8 cellular contexts compared by ENCODE assay signal in the genomic region with DNA sequence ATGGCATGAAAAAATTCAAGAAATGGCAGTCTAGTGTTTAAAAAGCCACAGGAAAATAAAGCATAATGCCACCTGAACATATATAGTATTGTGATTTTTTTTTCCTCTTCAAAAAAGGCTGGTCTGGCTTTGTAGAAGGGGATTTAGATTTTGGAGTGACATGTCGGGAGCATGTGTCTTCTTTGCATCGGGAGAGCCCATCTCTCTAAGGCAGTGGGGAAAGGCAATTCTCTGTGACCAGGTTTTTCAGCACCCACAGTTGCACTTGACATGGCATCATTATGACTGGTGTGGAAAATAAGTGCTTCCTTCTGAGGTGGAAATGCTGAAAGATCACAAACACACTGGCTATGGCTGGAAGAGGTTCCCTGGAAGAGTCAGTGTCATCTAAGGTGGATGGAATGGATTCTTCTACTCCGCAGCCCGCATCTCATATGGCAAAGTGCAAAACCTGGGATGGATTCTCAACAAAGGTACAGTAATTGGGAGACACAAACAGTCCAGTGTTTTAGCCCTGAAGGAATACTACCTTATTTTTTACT.
A peak's percentile ranks its signal among the peaks of the same experiment; 100 is the strongest.
DNase-seq lines count a peak whose midpoint lies in the region; ATAC-seq and TF ChIP-seq lines count a peak whose summit lies in the region.

No MANE protein-coding gene starts in this region.

- no peaks in the 10 kb centered on the region for H3K9me3 ChIP-seq in thoracic aorta

- DNase-seq in activated T-cell treated with anti-CD3 and anti-CD28 coated beads, Interleukin-2, amount 50 U/mL, for 72 hours, result peak; percentile 13 to 21
- no peak for DNase-seq in activated T-cell treated with anti-CD3 and anti-CD28 coated beads, Interleukin-2, amount 50 U/mL, for 1 hour
- DNase-seq in NCI-H774 (lab: John Stamatoyannopoulos, UW) (peak; percentile 62), dorsolateral prefrontal cortex (peak in 3 of 10 donors; percentile 65 to 78 (median 74)), left kidney (ENCODE audit: low read depth, low spot score) (peak; percentile 96), thoracic aorta (ENCODE audit: low spot score) (no peak)
- DNase-seq in activated T-cell treated with anti-CD3 and anti-CD28 coated beads, Interleukin-2, amount 50 U/mL, for 48 hours, result no peak

- peak in 2 of 56 donors; percentile 16 to 22 for TF ChIP-seq CTCF in dorsolateral prefrontal cortex (IDR thresholded peaks at IDR 0.05 in 54 of 56, conservative IDR thresholded peaks at IDR 0.05 in 2 of 56; ENCODE audit: low read depth in 1 of 56, partially characterized antibody in 56 of 56)
- TF ChIP-seq CTCF in thoracic aorta (IDR thresholded peaks at IDR 0.05), result no peak

- no peak overlapping the region for H3K27ac Mint-ChIP-seq in activated T-cell treated with anti-CD3 and anti-CD28 coated beads, Interleukin-2, amount 50 U/mL, for 72 hours

- intact Hi-C loops in dorsolateral prefrontal cortex (cut with DNase I), result loop anchor here (5.0 to 10.0 kb wide), 3 partner anchors 34 to 232 kb away; no protein-coding TSS in a partner anchor

- H3K4me3 ChIP-seq in dorsolateral prefrontal cortex, result peak overlapping the region; percentile 8 to 68 (median 52)
- peak overlapping the region; percentile 58 for H3K4me3 ChIP-seq in thoracic aorta

- peak overlapping the region in 54 of 59 donors; percentile 20 to 87 (median 72) for H3K27ac ChIP-seq in dorsolateral prefrontal cortex
- H3K27ac ChIP-seq in thoracic aorta, result no peak overlapping the region

- H3K4me1 ChIP-seq in thoracic aorta (ENCODE audit: control insufficient read depth in 1 of 2, low read depth in 2 of 2), result peaks cover 3 to 33% of the 10 kb centered on the region in 2 donors

- ATAC-seq in activated T-cell treated with anti-CD3 and anti-CD28 coated beads, Interleukin-2, amount 50 U/mL, for 72 hours (replicated peaks in 1 of 2), result peak; percentile 39 to 43
- ATAC-seq in thoracic aorta (ENCODE audit: insufficient number of reproducible peaks, low FRiP score, low read depth) (no peak), GM21381 (IDR thresholded peaks at IDR 0.05; ENCODE audit: unreplicated experiment) (no peak)

- no peaks in the 10 kb centered on the region for H3K36me3 ChIP-seq in thoracic aorta

- no peaks in the 10 kb centered on the region for H3K9me3 Mint-ChIP-seq in activated T-cell treated with anti-CD3 and anti-CD28 coated beads, Interleukin-2, amount 50 U/mL, for 72 hours

- H3K27me3 ChIP-seq in dorsolateral prefrontal cortex, result no peaks in the 10 kb centered on the region
- H3K27me3 ChIP-seq in thoracic aorta (replicated peaks; ENCODE audit: insufficient read depth), result no peaks in the 10 kb centered on the region

- H3K27me3 Mint-ChIP-seq in activated T-cell treated with anti-CD3 and anti-CD28 coated beads, Interleukin-2, amount 50 U/mL, for 72 hours (ENCODE audit: low read depth), result peaks cover 67% of the 10 kb centered on the region

- no peaks in the 10 kb centered on the region for H3K4me1 Mint-ChIP-seq in activated T-cell treated with anti-CD3 and anti-CD28 coated beads, Interleukin-2, amount 50 U/mL, for 72 hours (ENCODE audit: low read depth)

- peak overlapping the region; percentile 32 to 36 for H3K4me3 Mint-ChIP-seq in activated T-cell treated with anti-CD3 and anti-CD28 coated beads, Interleukin-2, amount 50 U/mL, for 72 hours

- no peaks in the 10 kb centered on the region for H3K36me3 Mint-ChIP-seq in activated T-cell treated with anti-CD3 and anti-CD28 coated beads, Interleukin-2, amount 50 U/mL, for 72 hours (ENCODE audit: insufficient read depth in 2 of 2)

Comparison
In these comparisons a context has a peak if more than half of its experiments do, and no peak if none do; other contexts are left out.
1. DNase-seq: peak in activated T-cell treated with anti-CD3 and anti-CD28 coated beads, Interleukin-2, amount 50 U/mL, for 72 hours (2 of 2), NCI-H774 (single experiment) and left kidney (single experiment); none in activated T-cell treated with anti-CD3 and anti-CD28 coated beads, Interleukin-2, amount 50 U/mL, for 1 hour (single experiment), thoracic aorta (single experiment) and activated T-cell treated with anti-CD3 and anti-CD28 coated beads, Interleukin-2, amount 50 U/mL, for 48 hours (0 of 2).
2. ATAC-seq: peak in activated T-cell treated with anti-CD3 and anti-CD28 coated beads, Interleukin-2, amount 50 U/mL, for 72 hours (2 of 2); none in thoracic aorta (single experiment) and GM21381 (single experiment).
3. H3K27ac ChIP-seq: peak in dorsolateral prefrontal cortex (54 of 59); none in thoracic aorta (0 of 2).